10 cellular contexts compared by ENCODE assay signal in the genomic region with DNA sequence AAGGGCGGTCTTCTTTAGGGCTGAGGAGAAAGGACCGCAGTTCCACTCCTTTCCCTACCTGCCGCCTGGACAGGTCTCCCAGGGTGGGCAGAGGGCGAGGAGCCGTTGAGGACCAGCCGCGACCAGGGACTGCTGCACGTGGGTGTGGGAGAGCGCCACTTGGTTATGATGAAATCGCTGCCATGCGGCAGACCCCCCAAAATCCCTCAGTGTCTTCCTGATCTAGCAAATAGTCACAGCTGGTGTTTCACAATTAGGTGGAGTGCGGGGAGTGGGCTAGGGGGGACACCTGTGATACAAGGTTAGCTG. TPM values are rescaled to one million over a fixed set of nuclear protein-coding genes. Genes with fewer than 3 reads are reported as not detected.
DNase-seq lines count a peak whose midpoint lies in the region; ATAC-seq and TF ChIP-seq lines count a peak whose summit lies in the region.
"Had no signal": no experiment of that assay in that cellular context is flagged by ENCODE, and none has a peak within 500 bp of the region (broad histone marks: within the 10 kb centered on the region; RNA-seq: fewer than 3 reads in every experiment).

No MANE protein-coding gene starts in this region.

- H3K27ac ChIP-seq in aorta (ENCODE audit: low read depth in 1 of 2, low read length in 2 of 2) = no peak overlapping the region
- H3K27ac ChIP-seq: SK-N-MC had no signal

- WGBS in aorta, 2 donors = 25 to 33% methylated on average over 12 of the region's 12 CpGs

- H3K36me3 ChIP-seq in ES-I3 (ENCODE audit: insufficient read depth, low read length) (no peaks in the 10 kb centered on the region), aorta (ENCODE audit: control insufficient read depth in 1 of 2, insufficient read depth in 2 of 2, low read length in 1 of 2) (no peaks in the 10 kb centered on the region)

- peak overlapping the region; percentile 84 for H3K4me3 Mint-ChIP-seq in T-helper 17 cell

- intact Hi-C loops in sciatic nerve (cut with DNase I) (no loop called here), aorta (cut with DNase I) (no loop called here)

- H3K9me3 ChIP-seq in ES-I3 (ENCODE audit: control insufficient read depth, insufficient read depth, low read length) (no peaks in the 10 kb centered on the region), T-helper 17 cell (ENCODE audit: control insufficient read depth, low read length, poor library complexity, severe bottlenecking) (peaks cover 4% of the 10 kb centered on the region), aorta (ENCODE audit: control insufficient read depth, low read length) (no peaks in the 10 kb centered on the region)

- H3K27me3 Mint-ChIP-seq in T-helper 17 cell = peaks cover 48% of the 10 kb centered on the region

- H3K4me3 ChIP-seq in fibroblast of pulmonary artery (replicated peaks; ENCODE audit: low read depth, low read length) (peak overlapping the region; percentile 12), aorta (ENCODE audit: low read length in 2 of 2) (no peak overlapping the region)

- H3K4me1 Mint-ChIP-seq in T-helper 17 cell = peaks cover 16% of the 10 kb centered on the region

- no peak for ATAC-seq in T-helper 17 cell
- ATAC-seq in sciatic nerve = peak; percentile 26
- ATAC-seq in aorta (ENCODE audit: low FRiP score) = no peak
- no peak for ATAC-seq in GM19351 (IDR thresholded peaks at IDR 0.05; ENCODE audit: unreplicated experiment)

- H3K27ac Mint-ChIP-seq in T-helper 17 cell = no peak overlapping the region

- H3K9ac ChIP-seq in ES-I3 (ENCODE audit: low read depth, low read length) = peak overlapping the region; percentile 66; the same call in 1 of the 2 replicates

- H3K4me1 ChIP-seq in ES-I3 (ENCODE audit: insufficient read depth, low read length) = no peaks in the 10 kb centered on the region
- no peaks in the 10 kb centered on the region for H3K4me1 ChIP-seq in aorta (ENCODE audit: control insufficient read depth in 1 of 2, insufficient read depth in 2 of 2, low read length in 2 of 2)

- peaks cover 9% of the 10 kb centered on the region for H3K36me3 Mint-ChIP-seq in T-helper 17 cell (ENCODE audit: low read depth)

- no peaks in the 10 kb centered on the region for H3K27me3 ChIP-seq in aorta (ENCODE audit: control insufficient read depth in 1 of 2, insufficient read depth in 2 of 2, low read length in 1 of 2)

- no peak for TF ChIP-seq CTCF in fibroblast of pulmonary artery (IDR thresholded peaks at IDR 0.05; ENCODE audit: low read length, missing control alignments)

- DNase-seq in T-helper 17 cell (no peak), fibroblast of pulmonary artery (ENCODE audit: low read depth) (no peak), sciatic nerve (ENCODE audit: low spot score) (no peak), activated gamma-delta T cell (lab: John Stamatoyannopoulos, UW) (no peak), aorta (no peak), NCI-H2029 (lab: John Stamatoyannopoulos, UW) (no peak)

RNA-seq across cellular contexts. Expression of a gene that starts 1.5 kb away (rescaled TPM):
- total RNA-seq in T-helper 17 cell = not detected
- 0.49 TPM for total RNA-seq in sciatic nerve
- 1 to 10 TPM in 1 of 2 donors, under 1 TPM in 1; 0.49 to 1.1 TPM for total RNA-seq in aorta
- under 1 TPM; 0.13 to 0.41 TPM for polyA plus RNA-seq in aorta
- total RNA-seq: lung microvascular endothelial cell had no signal
